Comparison of ENCODE assay signal across 34 cellular contexts in genomic region chr2:237876951-237877491, GRCh38. TPM values are rescaled to one million over a fixed set of nuclear protein-coding genes. Genes with fewer than 3 reads are reported as not detected.
DNase-seq lines count a peak whose midpoint lies in the region; ATAC-seq, FAIRE-seq and TF ChIP-seq lines count a peak whose summit lies in the region.
"Had no signal": no experiment of that assay in that cellular context is flagged by ENCODE, and none has a peak within 500 bp of the region (broad histone marks: within the 10 kb centered on the region; RNA-seq: fewer than 3 reads in every experiment).

No MANE protein-coding gene starts in this region.

- H3K4me1 Mint-ChIP-seq in activated B cell treated with CpG ODN at 0.5 μM for 24 hours = no peaks in the 10 kb centered on the region
- H3K4me1 Mint-ChIP-seq: activated T-helper 17 cell treated with anti-CD3 and anti-CD28 coated beads, Interleukin-2, amount 50 U/mL, for 72 hours had no signal

- H3K9me3 ChIP-seq in esophagus muscularis mucosa = no peaks in the 10 kb centered on the region
- H3K9me3 ChIP-seq in left lung = no peaks in the 10 kb centered on the region
- no peaks in the 10 kb centered on the region for H3K9me3 ChIP-seq in stomach smooth muscle (ENCODE audit: control insufficient read depth in 2 of 2, low read length in 2 of 2)
- H3K9me3 ChIP-seq: MG63, mucosa of descending colon, ovary, tibial nerve had no signal

- no peak overlapping the region for H3K4me3 Mint-ChIP-seq in activated B cell treated with CpG ODN at 0.5 μM for 24 hours
- H3K4me3 Mint-ChIP-seq: activated CD4-positive, alpha-beta T cell treated with anti-CD3 and anti-CD28 coated beads for 36 hours; activated CD8-positive, alpha-beta T cell treated with anti-CD3 and anti-CD28 coated beads for 36 hours; activated T-helper 17 cell treated with anti-CD3 and anti-CD28 coated beads, Interleukin-2, amount 50 U/mL, for 72 hours; CD8-positive, alpha-beta memory T cell; nephron progenitor cell; stimulated activated naive CD8-positive, alpha-beta T cell treated with anti-CD3 and anti-CD28 coated beads, Interleukin-15, Interleukin-2, amounts not matched to agents 100 ng/mL and 50 ng/mL, for 24 hours; T-helper 2 cell treated with Interferon-gamma antibody and Interleukin-4, amounts not matched to agents 5 μg/mL and 100 μg/mL, for 36 hours had no signal

- no peak for ATAC-seq in activated B cell treated with CpG ODN at 0.5 μM for 24 hours (ENCODE audit: low read depth)
- no peak for ATAC-seq in left lung
- no peak for ATAC-seq in HG02973 (IDR thresholded peaks at IDR 0.05; ENCODE audit: unreplicated experiment)
- no peak for ATAC-seq in HG02981 (IDR thresholded peaks at IDR 0.05; ENCODE audit: unreplicated experiment)
- ATAC-seq: activated CD4-positive, alpha-beta T cell treated with anti-CD3 and anti-CD28 coated beads for 36 hours; activated CD8-positive, alpha-beta T cell treated with anti-CD3 and anti-CD28 coated beads for 36 hours; activated naive CD4-positive, alpha-beta T cell treated with anti-CD3 and anti-CD28 coated beads, Interleukin-2, amount 50 U/mL, for 72 hours; activated T-helper 17 cell treated with anti-CD3 and anti-CD28 coated beads, Interleukin-2, amount 50 U/mL, for 72 hours; mucosa of descending colon; PC-3 had no signal

- TF ChIP-seq POLR2A in esophagus muscularis mucosa (IDR thresholded peaks at IDR 0.05; ENCODE audit: low read depth) = no peak

- H3K27ac ChIP-seq in esophagus muscularis mucosa (replicated peaks in 1 of 4) (peak overlapping the region; percentile 82 to 95 (median 93)), left lung (no peak overlapping the region), stomach smooth muscle (ENCODE audit: low read length) (peak overlapping the region; percentile 78)
- H3K27ac ChIP-seq: cardiac muscle cell, ovary had no signal

- intact Hi-C loops in activated B cell treated with CpG ODN at 0.5 μM for 24 hours (cut with micrococcal nuclease) = no loop called here
- intact Hi-C loops in esophagus muscularis mucosa (cut with DNase I) = no loop called here
- intact Hi-C loops in left lung (cut with DNase I) = no loop called here

- no peak overlapping the region for H3K9ac ChIP-seq in stomach smooth muscle (ENCODE audit: low read length in 2 of 2)

- H3K36me3 ChIP-seq in esophagus muscularis mucosa (peaks cover 0 to 8% (median 5%) of the 10 kb centered on the region in 4 donors), left lung (no peaks in the 10 kb centered on the region), stomach smooth muscle (ENCODE audit: control insufficient read depth in 2 of 2, insufficient read depth in 2 of 2, low read length in 2 of 2) (peaks cover 8% of the 10 kb centered on the region in 2 donors)
- H3K36me3 ChIP-seq: cardiac muscle cell, ovary, tibial nerve had no signal

- peaks cover 50 to 80% (median 71%) of the 10 kb centered on the region in 4 donors for H3K4me1 ChIP-seq in esophagus muscularis mucosa
- no peaks in the 10 kb centered on the region for H3K4me1 ChIP-seq in left lung
- peaks cover 61% of the 10 kb centered on the region for H3K4me1 ChIP-seq in stomach smooth muscle (ENCODE audit: control insufficient read depth, insufficient read depth, low read length)

- no peak overlapping the region for H3K27ac Mint-ChIP-seq in activated B cell treated with CpG ODN at 0.5 μM for 24 hours
- H3K27ac Mint-ChIP-seq: activated CD4-positive, alpha-beta T cell treated with anti-CD3 and anti-CD28 coated beads for 36 hours; activated CD8-positive, alpha-beta T cell treated with anti-CD3 and anti-CD28 coated beads for 36 hours; activated T-helper 17 cell treated with anti-CD3 and anti-CD28 coated beads, Interleukin-2, amount 50 U/mL, for 72 hours; CD8-positive, alpha-beta memory T cell; nephron progenitor cell; stimulated activated naive CD8-positive, alpha-beta T cell treated with anti-CD3 and anti-CD28 coated beads, Interleukin-15, Interleukin-2, amounts not matched to agents 100 ng/mL and 50 ng/mL, for 24 hours; T-helper 2 cell treated with Interferon-gamma antibody and Interleukin-4, amounts not matched to agents 5 μg/mL and 100 μg/mL, for 36 hours had no signal

- POLR2A ChIA-PET in activated B cell treated with CpG ODN at 0.5 μM for 24 hours (lab: Charles Lee) = no interaction called here

- no peak for FAIRE-seq in urothelium cell line (lab: Jason Lieb, UNC)
- FAIRE-seq: GM18507 had no signal

- H3K9me3 Mint-ChIP-seq in activated B cell treated with CpG ODN at 0.5 μM for 24 hours = no peaks in the 10 kb centered on the region
- H3K9me3 Mint-ChIP-seq: activated CD8-positive, alpha-beta T cell treated with anti-CD3 and anti-CD28 coated beads for 36 hours; activated naive CD4-positive, alpha-beta T cell treated with anti-CD3 and anti-CD28 coated beads, Interleukin-2, amount 50 U/mL, for 72 hours; activated T-helper 17 cell treated with anti-CD3 and anti-CD28 coated beads, Interleukin-2, amount 50 U/mL, for 72 hours; nephron progenitor cell; stimulated activated naive CD8-positive, alpha-beta T cell treated with anti-CD3 and anti-CD28 coated beads, Interleukin-15, Interleukin-2, amounts not matched to agents 100 ng/mL and 50 ng/mL, for 24 hours; T-helper 2 cell treated with Interferon-gamma antibody and Interleukin-4, amounts not matched to agents 5 μg/mL and 100 μg/mL, for 36 hours had no signal

- H3K27me3 Mint-ChIP-seq in activated B cell treated with CpG ODN at 0.5 μM for 24 hours = peaks cover 9% of the 10 kb centered on the region
- H3K27me3 Mint-ChIP-seq: activated CD4-positive, alpha-beta T cell treated with anti-CD3 and anti-CD28 coated beads for 36 hours; activated CD8-positive, alpha-beta T cell treated with anti-CD3 and anti-CD28 coated beads for 36 hours; stimulated activated naive CD8-positive, alpha-beta T cell treated with anti-CD3 and anti-CD28 coated beads, Interleukin-15, Interleukin-2, amounts not matched to agents 100 ng/mL and 50 ng/mL, for 24 hours had no signal

- TF ChIP-seq EP300 in esophagus muscularis mucosa (IDR thresholded peaks at IDR 0.05) = no peak

- CTCF ChIA-PET in activated B cell treated with CpG ODN at 0.5 μM for 24 hours (lab: Charles Lee) = no interaction called here

- H3K27me3 ChIP-seq in esophagus muscularis mucosa (no peaks in the 10 kb centered on the region), left lung (no peaks in the 10 kb centered on the region), stomach smooth muscle (ENCODE audit: control insufficient read depth in 1 of 2, insufficient read depth in 2 of 2, low read length in 2 of 2) (no peaks in the 10 kb centered on the region)
- H3K27me3 ChIP-seq: cardiac muscle cell, MG63, ovary, tibial nerve had no signal

- H3K4me3 ChIP-seq in esophagus muscularis mucosa (no peak overlapping the region), left lung (no peak overlapping the region), stomach smooth muscle (ENCODE audit: low read length in 2 of 2) (no peak overlapping the region)
- H3K4me3 ChIP-seq: cardiac muscle cell, MG63, mucosa of descending colon, ovary, tibial nerve had no signal

- 86% methylated on average over 13 of the region's 23 CpGs for WGBS in esophagus muscularis mucosa

- DNase-seq in activated B cell treated with CpG ODN at 0.5 μM for 24 hours (peak; percentile 12), esophagus muscularis mucosa (ENCODE audit: extremely low spot score) (no peak), left lung (peak; percentile 20 to 58), urothelium cell line (ENCODE audit: low spot score) (no peak), HT-29 (ENCODE audit: low spot score) (no peak)
- DNase-seq: activated CD8-positive, alpha-beta memory T cell treated with anti-CD3 and anti-CD28 coated beads, Interleukin-2, amount 50 U/mL, for 48 hours; activated CD8-positive, alpha-beta T cell treated with anti-CD3 and anti-CD28 coated beads for 36 hours; CD8-positive, alpha-beta memory T cell; GOT3; KBM-7; MG63; mucosa of descending colon; NCI-H1417; NCI-H2029; NCI-H226; NCI-H526 treated with DMSO at 0.1 percent for 48 hours; nephron progenitor cell; NK-92 treated with Interleukin-12 subunit alpha and Interleukin-12 subunit beta, amount 100 ng/mL, for 24 hours; PC-3; SHP77 treated with DMSO at 0.1 percent for 48 hours; stimulated activated CD4-positive, alpha-beta T cell treated with anti-CD3 and anti-CD28 coated beads, Interleukin-1b, Interleukin-23, amount 100 ng/mL, for 48 hours had no signal

- no peak for TF ChIP-seq CTCF in activated B cell treated with CpG ODN at 0.5 μM for 24 hours (IDR thresholded peaks at IDR 0.05)
- TF ChIP-seq CTCF in esophagus muscularis mucosa (IDR thresholded peaks at IDR 0.05) = no peak
- no peak for TF ChIP-seq CTCF in left lung (IDR thresholded peaks at IDR 0.05)

- H3K36me3 Mint-ChIP-seq in activated B cell treated with CpG ODN at 0.5 μM for 24 hours (ENCODE audit: low read depth) = no peaks in the 10 kb centered on the region
- H3K36me3 Mint-ChIP-seq: activated naive CD4-positive, alpha-beta T cell treated with anti-CD3 and anti-CD28 coated beads, Interleukin-2, amount 50 U/mL, for 72 hours; CD8-positive, alpha-beta memory T cell had no signal

RNA-seq across cellular contexts. Expression of gene RAMP1, which starts 17.6 kb away (rescaled TPM):
- 3.9 and 4.4 TPM in 2 replicates for total RNA-seq in activated B cell treated with CpG ODN at 0.5 μM for 24 hours
- total RNA-seq in esophagus muscularis mucosa = 100 to 1,000 TPM; 172 to 287 (median 231) TPM
- total RNA-seq in left lung = 1 to 10 TPM; 7.0 to 8.6 TPM
- total RNA-seq in HT-29 (2014; rRNA removed; shearing (Covaris generic)) = 36.5 and 56.0 TPM in 2 replicates
- total RNA-seq: lung microvascular endothelial cell had no signal

Comparison
In these comparisons a context has a peak if more than half of its experiments do, and no peak if none do; other contexts are left out.
1. DNase-seq: peak in activated B cell treated with CpG ODN at 0.5 μM for 24 hours (single experiment) and left lung (2 of 2); none in esophagus muscularis mucosa (single experiment), urothelium cell line (single experiment) and HT-29 (single experiment).
2. H3K27ac ChIP-seq: peak in esophagus muscularis mucosa (4 of 4) and stomach smooth muscle (single experiment); none in left lung (0 of 2).